19 cellular contexts compared by ENCODE assay signal in genomic region chr19:32234663-32235217, GRCh38.
DNase-seq lines count a peak whose midpoint lies in the region; ATAC-seq, FAIRE-seq and TF ChIP-seq lines count a peak whose summit lies in the region.
"Had no signal": no experiment of that assay in that cellular context is flagged by ENCODE, and none has a peak within 500 bp of the region (broad histone marks: within the 10 kb centered on the region; RNA-seq: fewer than 3 reads in every experiment).

No MANE protein-coding gene starts in this region.

- CTCF ChIA-PET in HEK293 (lab: Yijun Ruan, JAX): interaction anchor here (0.6 to 2.8 kb wide), 2 partner anchors 10 to 111 kb away, joined by 3 to 17 read pairs; partner anchors contain the start of gene ZNF507
- CTCF ChIA-PET in K562 (lab: Yijun Ruan, JAX; ENCODE audit: low intra/inter-chr PET ratio): no interaction called here

- BruUV-seq in K562 (replicated peaks; lab: Mats Ljungman, UMichigan): no TSS peak

- no peak for TF ChIP-seq POLR2A in K562 (conservative IDR thresholded peaks at IDR 0.05)

- no peaks in the 10 kb centered on the region for H3K79me2 ChIP-seq in K562 (ENCODE audit: control insufficient read depth, insufficient read depth, low read length)

- no peak for TF ChIP-seq CTCF in HEK293 (tag by site-specific recombination; IDR thresholded peaks at IDR 0.05)
- no peak for TF ChIP-seq CTCF in K562 (IDR thresholded peaks at IDR 0.05 in 2 of 3, conservative IDR thresholded peaks at IDR 0.05 in 1 of 3; ENCODE audit: insufficient read depth in 2 of 3, low read depth in 1 of 3, low read length in 3 of 3)
- TF ChIP-seq CTCF in kidney (IDR thresholded peaks at IDR 0.05; ENCODE audit: borderline replicate concordance, extremely low read depth, insufficient read depth): no peak

- intact Hi-C loops in K562 (cut with micrococcal nuclease) (no loop called here), kidney (cut with DNase I) (no loop called here)

- H3K4me3 ChIP-seq in HEK293 (ENCODE audit: low read depth, low read length): no peak overlapping the region
- no peak overlapping the region for H3K4me3 ChIP-seq in K562
- H3K4me3 ChIP-seq in kidney (ENCODE audit: low read length in 2 of 2): no peak overlapping the region
- H3K4me3 ChIP-seq: BLaER1, GM12878, GM23248 had no signal

- H3K36me3 ChIP-seq in HEK293 (ENCODE audit: control insufficient read depth in 2 of 2, insufficient read depth in 1 of 2, low read length in 2 of 2) (no peaks in the 10 kb centered on the region), K562 (ENCODE audit: control insufficient read depth, insufficient read depth, low read length) (no peaks in the 10 kb centered on the region), kidney (ENCODE audit: control insufficient read depth in 1 of 2, insufficient read depth in 2 of 2, low read length in 2 of 2) (no peaks in the 10 kb centered on the region)
- H3K36me3 ChIP-seq: BLaER1 had no signal

- in situ Hi-C loops in K562 (cut with MboI): no loop called here

- H3K4me2 ChIP-seq in K562 (ENCODE audit: insufficient read depth, low read length): no peak overlapping the region
- H3K4me2 ChIP-seq: BLaER1 had no signal

- TF ChIP-seq EP300 in K562 (IDR thresholded peaks at IDR 0.05; ENCODE audit: low read length): no peak

- peaks cover 3 to 24% of the 10 kb centered on the region in 2 experiments; a peak in 4 of 5 replicates for H3K27me3 ChIP-seq in K562 (ENCODE audit: control insufficient read depth in 2 of 2, insufficient read depth in 2 of 2, low read length in 2 of 2)
- H3K27me3 ChIP-seq: BLaER1 had no signal

- H3K4me1 ChIP-seq in HEK293 (ENCODE audit: control insufficient read depth, insufficient read depth, low read length): peaks cover 6% of the 10 kb centered on the region; the same call in 1 of the 2 replicates
- no peaks in the 10 kb centered on the region for H3K4me1 ChIP-seq in K562 (replicated peaks in 1 of 2; ENCODE audit: control insufficient read depth in 2 of 2, insufficient read depth in 2 of 2, low read length in 2 of 2)
- no peaks in the 10 kb centered on the region for H3K4me1 ChIP-seq in kidney (ENCODE audit: control insufficient read depth in 1 of 2, insufficient read depth in 1 of 2, low read depth in 1 of 2, low read length in 2 of 2)
- H3K4me1 ChIP-seq: BLaER1, Caco-2 had no signal

- no peak for TF ChIP-seq RAD21 in K562 (CRISPR knock-in tag; conservative IDR thresholded peaks at IDR 0.05 in 1 of 2, IDR thresholded peaks at IDR 0.05 in 1 of 2)

- DNase-seq in K562 (ENCODE audit: extremely low read depth in 1 of 4, low spot score in 3 of 4) (no peak), kidney (no peak), germinal center (ENCODE audit: low spot score) (no peak), DMS114 treated with DMSO at 0.1 percent for 48 hours (lab: John Stamatoyannopoulos, UW; ENCODE audit: unreplicated experiment) (no peak), Kasumi-1 (lab: John Stamatoyannopoulos, UW) (no peak)
- DNase-seq: Caco-2; CD4-positive, CD25-positive, alpha-beta regulatory T cell; CD8-positive, alpha-beta T cell; DMS79; EL; GDM1; GM23248; H9 had no signal

- 0% methylated on average over 3 of the region's 3 CpGs for WGBS in K562 (ENCODE audit: insufficient coverage, low coverage, missing lambda C conversion rate)

- H3K9me3 ChIP-seq in HEK293 (ENCODE audit: control insufficient read depth, insufficient read depth, low read depth, low read length) (no peaks in the 10 kb centered on the region; the same call in 1 of the 2 replicates), K562 (replicated peaks; ENCODE audit: control insufficient read depth, insufficient read depth, low read depth, low read length) (no peaks in the 10 kb centered on the region), kidney (ENCODE audit: control insufficient read depth in 1 of 2, low read length in 2 of 2) (no peaks in the 10 kb centered on the region)
- H3K9me3 ChIP-seq: BLaER1, Caco-2 had no signal

- POLR2A ChIA-PET in HEK293 (lab: Yijun Ruan, JAX) (no interaction called here), K562 (lab: Yijun Ruan, JAX) (no interaction called here)

- no peak for ATAC-seq in K562
- ATAC-seq: CD8-positive, alpha-beta T cell; GM12878; HCT116 had no signal

- H4K20me1 ChIP-seq in K562 (replicated peaks; ENCODE audit: control insufficient read depth, insufficient read depth, low read length): no peaks in the 10 kb centered on the region; the same call in 1 of the 2 replicates
- H4K20me1 ChIP-seq: BLaER1 had no signal

- H3K9me1 ChIP-seq in K562 (ENCODE audit: control insufficient read depth, insufficient read depth, low read length): no peaks in the 10 kb centered on the region

- H3K27ac ChIP-seq in HEK293 (ENCODE audit: extremely low read depth, low read depth, low read length): no peak overlapping the region
- no peak overlapping the region for H3K27ac ChIP-seq in K562 (ENCODE audit: extremely low read depth, low read depth, low read length)
- no peak overlapping the region for H3K27ac ChIP-seq in kidney (ENCODE audit: low read depth in 2 of 2, low read length in 2 of 2)
- H3K27ac ChIP-seq: BLaER1, C4-2B, GM23248 had no signal

- no peak overlapping the region for H2AFZ ChIP-seq in K562 (ENCODE audit: low read depth, low read length)
- H2AFZ ChIP-seq: GM23248 had no signal

- FAIRE-seq in K562 (lab: Jason Lieb, UNC): no peak
- FAIRE-seq in kidney (lab: Jason Lieb, UNC): peak; percentile 15
- FAIRE-seq: GM12878, GM19239 had no signal

- no peak overlapping the region for H3K9ac ChIP-seq in K562 (ENCODE audit: insufficient read depth in 1 of 2, low read depth in 2 of 2, low read length in 2 of 2)
- no peak overlapping the region for H3K9ac ChIP-seq in kidney (ENCODE audit: low read length in 2 of 2)
- H3K9ac ChIP-seq: BLaER1, GM23248 had no signal

TF ChIP-seq in HEK293, 187 proteins besides CTCF, POLR2A, EP300 and RAD21:
- TF ChIP-seq ZNF362 (tag by site-specific recombination; IDR thresholded peaks at IDR 0.05) (peak; percentile 30; the same call in 1 of the 2 replicates), AEBP2 (tag by site-specific recombination; IDR thresholded peaks at IDR 0.05; ENCODE audit: borderline replicate concordance) (no peak)

TF ChIP-seq in K562, 482 proteins besides CTCF, POLR2A, EP300 and RAD21:
- TF ChIP-seq ZNF316 (IDR thresholded peaks at IDR 0.05) (peak; percentile 63), ZNF436 (CRISPR knock-in tag; IDR thresholded peaks at IDR 0.05) (no peak), SRSF9 (IDR thresholded peaks at IDR 0.05; ENCODE audit: borderline replicate concordance, low read depth, low read length) (no peak), ZFP1 (CRISPR knock-in tag; IDR thresholded peaks at IDR 0.05) (no peak)
